Comparison of ENCODE assay signal across 10 cellular contexts in genomic region chrX:115912372-115912897, GRCh38.
DNase-seq lines count a peak whose midpoint lies in the region; ATAC-seq and TF ChIP-seq lines count a peak whose summit lies in the region.
"Had no signal": no experiment of that assay in that cellular context is flagged by ENCODE, and none has a peak within 500 bp of the region (broad histone marks: within the 10 kb centered on the region; RNA-seq: fewer than 3 reads in every experiment).

No MANE protein-coding gene starts in this region.

- no peaks in the 10 kb centered on the region for H3K27me3 ChIP-seq in right atrium auricular region
- H3K27me3 ChIP-seq: hepatocyte had no signal

- no peak overlapping the region for H3K27ac ChIP-seq in right atrium auricular region
- H3K27ac ChIP-seq: hepatocyte had no signal

- H3K27me3 Mint-ChIP-seq in activated naive CD8-positive, alpha-beta T cell treated with anti-CD3 and anti-CD28 coated beads, Interleukin-2, amount 50 U/mL, for 24 hours: no peaks in the 10 kb centered on the region
- no peaks in the 10 kb centered on the region for H3K27me3 Mint-ChIP-seq in activated naive CD8-positive, alpha-beta T cell treated with anti-CD3 and anti-CD28 coated beads for 36 hours
- H3K27me3 Mint-ChIP-seq in WTC11 (ENCODE audit: low read depth): peaks cover 41% of the 10 kb centered on the region

- H3K4me1 Mint-ChIP-seq in activated naive CD8-positive, alpha-beta T cell treated with anti-CD3 and anti-CD28 coated beads, Interleukin-2, amount 50 U/mL, for 24 hours: peaks cover 3% of the 10 kb centered on the region
- H3K4me1 Mint-ChIP-seq in activated naive CD8-positive, alpha-beta T cell treated with anti-CD3 and anti-CD28 coated beads for 36 hours: no peaks in the 10 kb centered on the region
- H3K4me1 Mint-ChIP-seq in WTC11: peaks cover 39% of the 10 kb centered on the region

- H3K4me3 ChIP-seq in right atrium auricular region: no peak overlapping the region
- H3K4me3 ChIP-seq: hepatocyte had no signal

- H3K36me3 Mint-ChIP-seq in activated naive CD8-positive, alpha-beta T cell treated with anti-CD3 and anti-CD28 coated beads, Interleukin-2, amount 50 U/mL, for 24 hours (ENCODE audit: low read depth): no peaks in the 10 kb centered on the region
- no peaks in the 10 kb centered on the region for H3K36me3 Mint-ChIP-seq in activated naive CD8-positive, alpha-beta T cell treated with anti-CD3 and anti-CD28 coated beads for 36 hours
- peaks cover 18% of the 10 kb centered on the region for H3K36me3 Mint-ChIP-seq in WTC11

- POLR2A ChIA-PET in WTC11 (lab: Charles Lee): no interaction called here

- no peak overlapping the region for H3K4me3 Mint-ChIP-seq in activated naive CD8-positive, alpha-beta T cell treated with anti-CD3 and anti-CD28 coated beads, Interleukin-2, amount 50 U/mL, for 24 hours
- H3K4me3 Mint-ChIP-seq in activated naive CD8-positive, alpha-beta T cell treated with anti-CD3 and anti-CD28 coated beads for 36 hours: no peak overlapping the region
- peak overlapping the region; percentile 32 for H3K4me3 Mint-ChIP-seq in WTC11

- peak; percentile 43 for ATAC-seq in activated naive CD8-positive, alpha-beta T cell treated with anti-CD3 and anti-CD28 coated beads, Interleukin-2, amount 50 U/mL, for 24 hours
- ATAC-seq in HG03039 (IDR thresholded peaks at IDR 0.05; ENCODE audit: unreplicated experiment) (peak; percentile 97), WTC11 (peak; percentile 85), GM21619 (IDR thresholded peaks at IDR 0.05; ENCODE audit: unreplicated experiment) (no peak)

- H3K9me3 ChIP-seq in right atrium auricular region: peaks cover 0 to 4% of the 10 kb centered on the region in 2 donors

- H3K27ac Mint-ChIP-seq in activated naive CD8-positive, alpha-beta T cell treated with anti-CD3 and anti-CD28 coated beads, Interleukin-2, amount 50 U/mL, for 24 hours: no peak overlapping the region
- no peak overlapping the region for H3K27ac Mint-ChIP-seq in activated naive CD8-positive, alpha-beta T cell treated with anti-CD3 and anti-CD28 coated beads for 36 hours
- H3K27ac Mint-ChIP-seq in WTC11: no peak overlapping the region

- no peak for DNase-seq in activated naive CD8-positive, alpha-beta T cell treated with anti-CD3 and anti-CD28 coated beads, Interleukin-2, amount 50 U/mL, for 24 hours
- no peak for DNase-seq in activated naive CD8-positive, alpha-beta T cell treated with anti-CD3 and anti-CD28 coated beads for 36 hours
- DNase-seq in WTC11 (ENCODE audit: low spot score) (peak; percentile 42), NCI-H2029 treated with DMSO at 0.1 percent for 48 hours (lab: John Stamatoyannopoulos, UW) (no peak), right atrium auricular region (ENCODE audit: low spot score) (no peak)
- no peak for DNase-seq in NK-92 treated with Interleukin-12 subunit alpha and Interleukin-12 subunit beta, amount 100 ng/mL, for 24 hours (lab: John Stamatoyannopoulos, UW)
- DNase-seq: NCI-H1930 had no signal

- H3K4me1 ChIP-seq in right atrium auricular region: no peaks in the 10 kb centered on the region

- no peaks in the 10 kb centered on the region for H3K36me3 ChIP-seq in right atrium auricular region

- H3K9me3 Mint-ChIP-seq in activated naive CD8-positive, alpha-beta T cell treated with anti-CD3 and anti-CD28 coated beads, Interleukin-2, amount 50 U/mL, for 24 hours: no peaks in the 10 kb centered on the region
- peaks cover 4% of the 10 kb centered on the region for H3K9me3 Mint-ChIP-seq in activated naive CD8-positive, alpha-beta T cell treated with anti-CD3 and anti-CD28 coated beads for 36 hours
- peaks cover 10% of the 10 kb centered on the region for H3K9me3 Mint-ChIP-seq in WTC11

- CTCF ChIA-PET in WTC11 (lab: Charles Lee): no interaction called here

- TF ChIP-seq CTCF in WTC11 (IDR thresholded peaks at IDR 0.05) (no peak), right atrium auricular region (IDR thresholded peaks at IDR 0.05) (peak in 1 of 2 donors; percentile 39)

TF ChIP-seq in WTC11, 78 proteins besides CTCF, POLR2A, EP300 and RAD21 (continues in another document):
- TF ChIP-seq ZNF532 (CRISPR knock-in tag; IDR thresholded peaks at IDR 0.05; ENCODE audit: borderline replicate concordance) (no peak), JUN (CRISPR knock-in tag; IDR thresholded peaks at IDR 0.05) (no peak), ARID4B (CRISPR knock-in tag; IDR thresholded peaks at IDR 0.05; ENCODE audit: borderline replicate concordance) (no peak), ESRRA (CRISPR knock-in tag; IDR thresholded peaks at IDR 0.05; ENCODE audit: borderline replicate concordance) (no peak), NFATC4 (CRISPR knock-in tag; IDR thresholded peaks at IDR 0.05) (no peak), ZNF232 (CRISPR knock-in tag; IDR thresholded peaks at IDR 0.05) (no peak), CBFB (CRISPR knock-in tag; IDR thresholded peaks at IDR 0.05; ENCODE audit: low read depth) (no peak), GTF2I (CRISPR knock-in tag; conservative IDR thresholded peaks at IDR 0.05) (no peak), JAZF1 (CRISPR knock-in tag; IDR thresholded peaks at IDR 0.05) (no peak)
